ENCODE assay signal across 8 cellular contexts in the genomic region with DNA sequence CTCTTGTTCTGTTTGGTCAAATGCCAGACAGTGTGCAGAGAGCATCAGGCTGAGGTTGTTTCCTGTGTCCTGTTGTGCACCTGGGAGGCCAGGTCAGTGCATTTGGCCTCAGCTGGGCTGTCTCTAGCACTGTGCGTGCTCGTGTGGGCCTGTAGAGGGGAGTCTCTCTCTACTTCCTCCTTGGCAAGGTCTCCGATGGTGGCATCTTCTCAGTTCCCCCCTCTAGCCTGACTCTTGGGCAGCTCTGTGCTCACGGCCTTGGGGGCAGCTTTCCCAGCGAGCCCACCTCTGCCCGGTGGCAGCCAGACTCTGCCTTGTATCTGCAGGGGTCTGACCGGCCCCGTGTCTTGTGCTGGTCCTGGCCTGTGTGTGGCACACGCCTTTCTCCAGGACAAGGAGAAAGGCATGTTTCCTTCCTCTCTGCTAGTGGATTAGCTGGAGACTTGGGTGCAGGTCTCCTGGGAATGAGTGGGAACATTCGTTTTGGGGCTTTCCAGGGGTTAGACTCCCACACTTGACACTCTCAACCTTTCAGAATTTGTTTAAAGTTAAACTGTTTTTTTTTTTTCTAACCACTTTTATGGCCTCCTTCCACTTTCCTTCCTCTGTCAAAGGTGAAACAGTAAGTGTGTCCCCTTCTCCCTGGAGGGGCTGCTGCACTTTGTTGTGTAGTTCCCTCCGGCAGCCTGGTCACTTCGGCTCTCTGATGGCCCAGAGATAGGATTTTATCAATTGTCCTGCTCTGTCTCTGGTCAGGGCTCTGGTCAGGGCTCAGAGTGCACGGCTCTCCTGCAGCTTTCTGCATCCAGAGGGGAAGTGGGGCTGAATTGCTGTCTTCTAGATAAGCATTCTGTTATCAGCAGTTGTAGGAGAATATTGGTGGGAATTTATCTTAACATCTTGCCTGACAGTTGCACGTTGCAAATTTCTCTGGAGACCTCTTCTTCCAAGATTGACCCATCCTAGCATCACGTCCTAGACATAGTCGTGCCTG.
DNase-seq lines count a peak whose midpoint lies in the region; ATAC-seq and TF ChIP-seq lines count a peak whose summit lies in the region.

No MANE protein-coding gene starts in this region.

- peaks cover 9% of the 10 kb centered on the region for H3K36me3 Mint-ChIP-seq in activated naive CD8-positive, alpha-beta T cell treated with anti-CD3 and anti-CD28 coated beads, Interleukin-2, amount 50 U/mL, for 24 hours (ENCODE audit: low read depth)
- H3K36me3 Mint-ChIP-seq in memory B cell = peaks cover 10% of the 10 kb centered on the region

- TF ChIP-seq POLR2A in vagina (IDR thresholded peaks at IDR 0.05) = no peak

- H3K4me3 Mint-ChIP-seq in activated naive CD8-positive, alpha-beta T cell treated with anti-CD3 and anti-CD28 coated beads, Interleukin-2, amount 50 U/mL, for 24 hours = peak overlapping the region; percentile 34
- H3K4me3 Mint-ChIP-seq in memory B cell = peak overlapping the region; percentile 82

- peaks cover 53% of the 10 kb centered on the region for H3K4me1 ChIP-seq in vagina

- H3K27me3 ChIP-seq in vagina = no peaks in the 10 kb centered on the region

- TF ChIP-seq CTCF in vagina (IDR thresholded peaks at IDR 0.05) = no peak

- H3K9me3 Mint-ChIP-seq in activated naive CD8-positive, alpha-beta T cell treated with anti-CD3 and anti-CD28 coated beads, Interleukin-2, amount 50 U/mL, for 24 hours = no peaks in the 10 kb centered on the region
- H3K9me3 Mint-ChIP-seq in memory B cell = no peaks in the 10 kb centered on the region

- H3K27ac Mint-ChIP-seq in activated naive CD8-positive, alpha-beta T cell treated with anti-CD3 and anti-CD28 coated beads, Interleukin-2, amount 50 U/mL, for 24 hours = peak overlapping the region; percentile 73
- peak overlapping the region; percentile 49 for H3K27ac Mint-ChIP-seq in memory B cell

- intact Hi-C loops in vagina (cut with DNase I) = no loop called here

- H3K27ac ChIP-seq in vagina = no peak overlapping the region

- in situ Hi-C loops in G401 (cut with HindIII; ENCODE audit: low sequenced_read_pairs) = no loop called here

- H3K9me3 ChIP-seq in vagina = no peaks in the 10 kb centered on the region

- peaks cover 47% of the 10 kb centered on the region for H3K4me1 Mint-ChIP-seq in activated naive CD8-positive, alpha-beta T cell treated with anti-CD3 and anti-CD28 coated beads, Interleukin-2, amount 50 U/mL, for 24 hours
- peaks cover 43% of the 10 kb centered on the region for H3K4me1 Mint-ChIP-seq in memory B cell

- ATAC-seq in GM19467 (IDR thresholded peaks at IDR 0.05; ENCODE audit: unreplicated experiment) = peak; percentile 78
- peak; percentile 77 for ATAC-seq in HG03457 (IDR thresholded peaks at IDR 0.05; ENCODE audit: unreplicated experiment)
- ATAC-seq in activated naive CD8-positive, alpha-beta T cell treated with anti-CD3 and anti-CD28 coated beads, Interleukin-2, amount 50 U/mL, for 24 hours = peak; percentile 71
- peak; percentile 93 for ATAC-seq in memory B cell (ENCODE audit: low read depth)

- H3K27me3 Mint-ChIP-seq in activated naive CD8-positive, alpha-beta T cell treated with anti-CD3 and anti-CD28 coated beads, Interleukin-2, amount 50 U/mL, for 24 hours = no peaks in the 10 kb centered on the region
- no peaks in the 10 kb centered on the region for H3K27me3 Mint-ChIP-seq in memory B cell

- peak; percentile 55 for DNase-seq in G401 (ENCODE audit: low spot score)
- DNase-seq in activated naive CD8-positive, alpha-beta T cell treated with anti-CD3 and anti-CD28 coated beads, Interleukin-2, amount 50 U/mL, for 24 hours = no peak
- peak; percentile 50 to 57 for DNase-seq in memory B cell (ENCODE audit: low spot score in 2 of 2)
- DNase-seq in vagina (ENCODE audit: extremely low spot score in 2 of 2) = no peak
- no peak for DNase-seq in NCI-H82 treated with DMSO at 0.1 percent for 48 hours (lab: John Stamatoyannopoulos, UW; ENCODE audit: unreplicated experiment)
- no peak for DNase-seq in activated CD8-positive, alpha-beta memory T cell treated with anti-CD3 and anti-CD28 coated beads, Interleukin-2, amount 50 U/mL, for 4 hours

- no peak overlapping the region for H3K4me3 ChIP-seq in vagina

- H3K36me3 ChIP-seq in vagina = no peaks in the 10 kb centered on the region

Comparison
In these comparisons a context has a peak if more than half of its experiments do, and no peak if none do; other contexts are left out.
1. DNase-seq: peak in G401 (single experiment) and memory B cell (2 of 2); none in activated naive CD8-positive, alpha-beta T cell treated with anti-CD3 and anti-CD28 coated beads, Interleukin-2, amount 50 U/mL, for 24 hours (single experiment), vagina (0 of 2), NCI-H82 treated with DMSO at 0.1 percent for 48 hours (single experiment) and activated CD8-positive, alpha-beta memory T cell treated with anti-CD3 and anti-CD28 coated beads, Interleukin-2, amount 50 U/mL, for 4 hours (single experiment).
2. Peak in every context shown above with its lines, with median percentiles within 50 percentile points of each other: ATAC-seq.